In genomic region chr9:137275937-137276756, GRCh38 we compare ENCODE assay signal across 1 cellular context.
TF ChIP-seq lines count a peak whose summit lies in the region.

No MANE protein-coding gene starts in this region.

TF ChIP-seq in K562, 482 proteins besides CTCF, POLR2A, EP300 and RAD21:
- 0 out of 2 replicates have a peak, but pooled peaks have one; percentile 6 for TF ChIP-seq ZNF766 (CRISPR knock-in tag; conservative IDR thresholded peaks at IDR 0.05)
- TF ChIP-seq SAP30 (IDR thresholded peaks at IDR 0.05; ENCODE audit: borderline replicate concordance, insufficient read depth, low read depth, low read length, poor library complexity, severe bottlenecking): no peak
- no peak; the same call in 1 of the 2 replicates for TF ChIP-seq NR2C1 (IDR thresholded peaks at IDR 0.05)
- 0 out of 2 replicates have a peak, but pooled peaks have one; percentile 45 for TF ChIP-seq NR2C1 (tag; IDR thresholded peaks at IDR 0.05)
- TF ChIP-seq ZNF79 (CRISPR knock-in tag; IDR thresholded peaks at IDR 0.05; ENCODE audit: low read depth): no peak
- no peak for TF ChIP-seq LEF1 (IDR thresholded peaks at IDR 0.05)
- TF ChIP-seq ZNF253 (CRISPR knock-in tag; conservative IDR thresholded peaks at IDR 0.05): no peak
- peak; percentile 41; the same call in 1 of the 2 replicates for TF ChIP-seq POLR2G (IDR thresholded peaks at IDR 0.05; ENCODE audit: low read depth, low read length)
- 0 out of 2 replicates have a peak, but pooled peaks have one; percentile 5 for TF ChIP-seq ZNF511 (CRISPR knock-in tag; IDR thresholded peaks at IDR 0.05)
